12 cellular contexts compared by ENCODE assay signal in the genomic region with DNA sequence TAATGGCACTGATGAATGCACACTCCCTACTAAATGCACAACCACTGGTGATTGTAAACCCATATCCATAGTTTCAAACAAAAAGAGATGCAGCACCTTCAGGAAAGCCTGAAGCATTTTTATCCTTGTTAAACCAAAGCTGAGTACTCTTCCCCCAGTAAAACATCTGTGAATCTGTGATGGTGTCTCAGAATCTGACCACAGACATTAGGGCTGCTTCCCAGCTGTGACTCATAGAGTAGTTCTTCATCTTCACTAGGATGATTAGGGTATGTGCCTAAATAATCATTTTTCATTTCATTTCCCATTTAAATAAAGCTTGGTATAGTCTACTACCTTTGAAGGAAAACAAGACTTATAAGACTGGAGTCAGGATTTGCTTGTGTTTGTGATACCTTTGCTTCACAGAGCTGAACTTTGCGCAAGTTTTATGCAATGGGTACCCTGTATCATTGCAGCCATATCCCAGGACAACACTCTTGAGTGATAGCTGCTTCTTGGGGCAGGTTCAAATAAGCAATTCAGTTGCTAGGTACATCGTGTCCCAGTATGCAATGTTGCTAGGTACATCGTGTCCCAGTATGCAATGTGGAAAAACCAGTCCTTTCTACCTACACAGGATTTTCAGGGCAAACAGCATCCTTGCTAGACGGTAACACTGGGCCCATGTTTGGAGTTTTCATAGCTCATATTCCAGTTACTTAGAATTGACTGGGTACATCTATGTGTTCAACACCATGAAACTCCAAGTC.
DNase-seq lines count a peak whose midpoint lies in the region; ATAC-seq and TF ChIP-seq lines count a peak whose summit lies in the region.
"Had no signal": no experiment of that assay in that cellular context is flagged by ENCODE, and none has a peak within 500 bp of the region (broad histone marks: within the 10 kb centered on the region; RNA-seq: fewer than 3 reads in every experiment).

No MANE protein-coding gene starts in this region.

- H3K4me3 ChIP-seq in GM23248 (no peak overlapping the region), foreskin fibroblast (ENCODE audit: low read depth in 1 of 2, low read length in 2 of 2) (no peak overlapping the region), thyroid gland (replicated peaks in 1 of 3) (no peak overlapping the region)
- H3K4me3 ChIP-seq: gastroesophageal sphincter had no signal

- in situ Hi-C loops in GM23248 (cut with MboI) = no loop called here

- H3F3A ChIP-seq in GM23248 (ENCODE audit: insufficient read depth) = no peaks in the 10 kb centered on the region

- WGBS in GM23248 (ENCODE audit: low coverage in 1 of 2, low lambda C conversion rate in 2 of 2, missing lambda C conversion rate in 2 of 2), 2 experiments = 11 to 15% methylated on average over 4 of the region's 4 CpGs
- WGBS in thyroid gland, 2 donors = 79 to 86% methylated on average over 4 of the region's 4 CpGs

- H3K9ac ChIP-seq in GM23248 = no peak overlapping the region

- no peak for TF ChIP-seq POLR2A in thyroid gland (IDR thresholded peaks at IDR 0.05)

- DNase-seq in A172 (ENCODE audit: low spot score) (peak; percentile 50), GM23248 (peak; percentile 76), amniotic epithelial cell (ENCODE audit: low read depth) (peak; percentile 82), foreskin fibroblast (peak; percentile 76 to 86), RKO (ENCODE audit: low spot score) (no peak), thyroid gland (no peak)
- DNase-seq: activated T-cell treated with anti-CD3 and anti-CD28 coated beads, Interleukin-2, amount 50 U/mL, for 24 hours; NCI-H146; NCI-H446 treated with DMSO at 0.1 percent for 48 hours had no signal

- H3K4me2 ChIP-seq in GM23248 (ENCODE audit: unreplicated experiment) = no peak overlapping the region

- H2AFZ ChIP-seq in GM23248 = no peak overlapping the region

- H3K4me1 ChIP-seq in GM23248 (ENCODE audit: insufficient read depth) = 0 out of 2 replicates have a peak, but pooled peaks cover 3% of the 10 kb centered on the region
- H3K4me1 ChIP-seq in thyroid gland = no peaks in the 10 kb centered on the region
- H3K4me1 ChIP-seq: gastroesophageal sphincter had no signal

- ATAC-seq in HG02571 (IDR thresholded peaks at IDR 0.05; ENCODE audit: unreplicated experiment) (no peak), HG02642 (IDR thresholded peaks at IDR 0.05; ENCODE audit: poor library complexity, unreplicated experiment) (no peak)
- ATAC-seq: gastroesophageal sphincter had no signal

- H4K20me1 ChIP-seq in GM23248 (ENCODE audit: insufficient read depth) = no peaks in the 10 kb centered on the region

- H3K9me3 ChIP-seq in GM23248 (ENCODE audit: low read depth) = no peaks in the 10 kb centered on the region
- no peaks in the 10 kb centered on the region for H3K9me3 ChIP-seq in thyroid gland
- H3K9me3 ChIP-seq: gastroesophageal sphincter had no signal

- H3K36me3 ChIP-seq in GM23248 (ENCODE audit: low read depth) (no peaks in the 10 kb centered on the region), thyroid gland (no peaks in the 10 kb centered on the region)
- H3K36me3 ChIP-seq: gastroesophageal sphincter had no signal

- peaks cover 44% of the 10 kb centered on the region for H3K27me3 ChIP-seq in GM23248 (replicated peaks; ENCODE audit: insufficient read depth)
- H3K27me3 ChIP-seq in thyroid gland = no peaks in the 10 kb centered on the region
- H3K27me3 ChIP-seq: gastroesophageal sphincter had no signal

- intact Hi-C loops in thyroid gland (cut with DNase I) = no loop called here

- no peaks in the 10 kb centered on the region for H3K79me2 ChIP-seq in GM23248 (ENCODE audit: insufficient read depth)

- H3K27ac ChIP-seq in GM23248 (no peak overlapping the region), thyroid gland (no peak overlapping the region)
- H3K27ac ChIP-seq: gastroesophageal sphincter had no signal

- TF ChIP-seq CTCF in foreskin fibroblast (IDR thresholded peaks at IDR 0.05; ENCODE audit: low read depth, low read length) = no peak
- no peak for TF ChIP-seq CTCF in thyroid gland (IDR thresholded peaks at IDR 0.05)

- H3K9me2 ChIP-seq in GM23248 (ENCODE audit: insufficient read depth) = no peaks in the 10 kb centered on the region

Comparison
In these comparisons a context has a peak if more than half of its experiments do, and no peak if none do; other contexts are left out.
1. DNase-seq: peak in A172 (single experiment), GM23248 (single experiment), amniotic epithelial cell (single experiment) and foreskin fibroblast (2 of 2); none in RKO (single experiment) and thyroid gland (0 of 2).